18 cellular contexts compared by ENCODE assay signal in the genomic region with DNA sequence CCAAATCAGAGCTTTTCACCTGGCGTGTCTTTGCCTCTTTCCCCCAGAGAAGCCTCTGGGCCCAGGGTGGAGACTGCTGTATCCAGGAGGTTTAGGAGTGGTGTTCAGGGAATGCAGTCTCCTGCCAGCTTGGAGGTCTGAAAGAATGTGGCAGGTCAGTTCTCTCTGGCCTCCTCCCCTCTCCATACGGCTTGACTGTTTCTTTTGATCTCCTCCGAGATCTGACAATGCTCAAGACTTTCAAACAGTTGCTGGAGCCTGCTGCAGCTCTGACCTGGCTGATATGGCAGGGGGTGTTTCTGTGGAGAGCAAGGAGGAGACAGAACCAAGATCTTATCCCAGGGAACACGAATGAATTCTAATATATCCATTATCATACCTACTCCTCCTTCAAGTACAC. TPM values are rescaled to one million over a fixed set of nuclear protein-coding genes. Genes with fewer than 3 reads are reported as not detected.
DNase-seq lines count a peak whose midpoint lies in the region; ATAC-seq and TF ChIP-seq lines count a peak whose summit lies in the region.
"Had no signal": no experiment of that assay in that cellular context is flagged by ENCODE, and none has a peak within 500 bp of the region (broad histone marks: within the 10 kb centered on the region; RNA-seq: fewer than 3 reads in every experiment).

No MANE protein-coding gene starts in this region.

- H3F3A ChIP-seq in smooth muscle cell (ENCODE audit: low read depth): no peaks in the 10 kb centered on the region

- H3K4me1 ChIP-seq in cardiac muscle cell (ENCODE audit: low read depth): peaks cover 8% of the 10 kb centered on the region
- H3K4me1 ChIP-seq in body of pancreas: no peaks in the 10 kb centered on the region
- H3K4me1 ChIP-seq in left lung: peaks cover 0 to 26% of the 10 kb centered on the region in 2 donors
- H3K4me1 ChIP-seq in smooth muscle cell (ENCODE audit: low read depth): peaks cover 10% of the 10 kb centered on the region
- no peaks in the 10 kb centered on the region for H3K4me1 ChIP-seq in effector memory CD4-positive, alpha-beta T cell (ENCODE audit: control insufficient read depth, insufficient read depth, low read length, poor library complexity, severe bottlenecking)
- H3K4me1 ChIP-seq in BE2C: no peaks in the 10 kb centered on the region

- ATAC-seq in Right ventricle myocardium superior (ENCODE audit: poor library complexity): no peak
- peak; percentile 64 for ATAC-seq in body of pancreas
- peak; percentile 86 for ATAC-seq in left lung

- TF ChIP-seq CTCF in cardiac muscle cell (IDR thresholded peaks at IDR 0.05; ENCODE audit: low read depth, low read length) (no peak), body of pancreas (IDR thresholded peaks at IDR 0.05) (no peak), left lung (IDR thresholded peaks at IDR 0.05) (no peak), smooth muscle cell (IDR thresholded peaks at IDR 0.05; ENCODE audit: borderline replicate concordance, insufficient read depth, poor library complexity, severe bottlenecking) (no peak), BE2C (IDR thresholded peaks at IDR 0.05; ENCODE audit: low read depth, low read length) (no peak)

- no peak overlapping the region for H3K4me3 ChIP-seq in cardiac muscle cell
- H3K4me3 ChIP-seq in body of pancreas: no peak overlapping the region
- no peak overlapping the region for H3K4me3 ChIP-seq in left lung
- no peak overlapping the region for H3K4me3 ChIP-seq in smooth muscle cell
- no peak overlapping the region for H3K4me3 ChIP-seq in effector memory CD4-positive, alpha-beta T cell (ENCODE audit: insufficient read depth, low read depth, low read length, poor library complexity, severe bottlenecking)
- H3K4me3 ChIP-seq in BE2C (ENCODE audit: low read depth, low read length): no peak overlapping the region
- H3K4me3 ChIP-seq: thyroid gland had no signal

- no peaks in the 10 kb centered on the region for H3K9me3 ChIP-seq in cardiac muscle cell (ENCODE audit: low read depth)
- no peaks in the 10 kb centered on the region for H3K9me3 ChIP-seq in body of pancreas
- H3K9me3 ChIP-seq in left lung: peaks cover 0 to 12% of the 10 kb centered on the region in 2 donors
- no peaks in the 10 kb centered on the region for H3K9me3 ChIP-seq in smooth muscle cell (replicated peaks; ENCODE audit: low read depth)
- no peaks in the 10 kb centered on the region for H3K9me3 ChIP-seq in effector memory CD4-positive, alpha-beta T cell (ENCODE audit: control insufficient read depth, low read length)
- no peaks in the 10 kb centered on the region for H3K9me3 ChIP-seq in BE2C
- H3K9me3 ChIP-seq: thyroid gland had no signal

- H3K36me3 ChIP-seq in cardiac muscle cell (no peaks in the 10 kb centered on the region), body of pancreas (replicated peaks in 1 of 2; ENCODE audit: insufficient read depth in 1 of 2, low read depth in 2 of 2) (no peaks in the 10 kb centered on the region), left lung (no peaks in the 10 kb centered on the region), smooth muscle cell (ENCODE audit: low read depth) (no peaks in the 10 kb centered on the region), BE2C (no peaks in the 10 kb centered on the region)
- H3K36me3 ChIP-seq in effector memory CD4-positive, alpha-beta T cell (ENCODE audit: control insufficient read depth, insufficient read depth, low read length): no peaks in the 10 kb centered on the region
- H3K36me3 ChIP-seq: thyroid gland had no signal

- H3K4me2 ChIP-seq in smooth muscle cell: peak overlapping the region; percentile 59

- H3K27me3 ChIP-seq in cardiac muscle cell (no peaks in the 10 kb centered on the region), body of pancreas (no peaks in the 10 kb centered on the region), left lung (no peaks in the 10 kb centered on the region), smooth muscle cell (ENCODE audit: low read depth) (no peaks in the 10 kb centered on the region), BE2C (no peaks in the 10 kb centered on the region)
- no peaks in the 10 kb centered on the region for H3K27me3 ChIP-seq in effector memory CD4-positive, alpha-beta T cell (replicated peaks; ENCODE audit: control insufficient read depth, insufficient read depth, low read length, poor library complexity, severe bottlenecking)
- H3K27me3 ChIP-seq: thyroid gland had no signal

- H2AFZ ChIP-seq in smooth muscle cell (ENCODE audit: low read depth): peak overlapping the region; percentile 65

- no peak for TF ChIP-seq POLR2A in body of pancreas (IDR thresholded peaks at IDR 0.05)

- 57 to 58% methylated on average over 4 of the region's 4 CpGs for WGBS in body of pancreas, 2 donors
- 41% methylated on average over 4 of the region's 4 CpGs for WGBS in smooth muscle cell (ENCODE audit: low lambda C conversion rate)

- DNase-seq in cardiac muscle cell (ENCODE audit: low read depth in 1 of 2, low spot score in 1 of 2) (peak in 1 of 2 donors; percentile 21), Right ventricle myocardium superior (no peak), body of pancreas (peak in 1 of 4 donors; percentile 29), left lung (no peak), smooth muscle cell (lab: John Stamatoyannopoulos, UW; ENCODE audit: unreplicated experiment) (no peak), BE2C (no peak)
- no peak for DNase-seq in effector memory CD4-positive, alpha-beta T cell
- DNase-seq in central memory CD4-positive, alpha-beta T cell: no peak
- DNase-seq: 8988T; activated naive CD4-positive, alpha-beta T cell treated with anti-CD3 and anti-CD28 coated beads, Interleukin-2, amount 10 ng/mL, durations not matched to agents 7 days and 5 days; NCI-H2029 treated with DMSO at 0.1 percent for 48 hours; NCI-H774; SIG-M5; stimulated activated CD4-positive, alpha-beta T cell treated with anti-CD3 and anti-CD28 coated beads, Interleukin-15, amount 100 ng/mL, for 24 hours; thyroid gland had no signal

- intact Hi-C loops in Right ventricle myocardium superior (cut with DNase I): no loop called here
- intact Hi-C loops in body of pancreas (cut with DNase I): no loop called here
- intact Hi-C loops in left lung (cut with DNase I): no loop called here

- no peaks in the 10 kb centered on the region for H4K20me1 ChIP-seq in smooth muscle cell (ENCODE audit: low read depth)

- no peaks in the 10 kb centered on the region for H3K79me2 ChIP-seq in smooth muscle cell (ENCODE audit: low read depth)

- no peak overlapping the region for H3K9ac ChIP-seq in smooth muscle cell (ENCODE audit: low read depth)

- H3K27ac ChIP-seq in cardiac muscle cell (peak overlapping the region; percentile 68), body of pancreas (no peak overlapping the region), left lung (no peak overlapping the region), smooth muscle cell (ENCODE audit: low read depth) (peak overlapping the region; percentile 64)
- no peak overlapping the region for H3K27ac ChIP-seq in effector memory CD4-positive, alpha-beta T cell (ENCODE audit: insufficient read depth, low read length, poor library complexity, severe bottlenecking)
- H3K27ac ChIP-seq: thyroid gland had no signal

RNA-seq across cellular contexts. Expression of a gene that starts 24.7 kb away (rescaled TPM):
- total RNA-seq in cardiac muscle cell (not detected in 2 replicates), Right ventricle myocardium superior (not detected), body of pancreas (100 to 1,000 TPM in 1 of 2 donors, 10 to 100 TPM in 1; 53.2 to 149 TPM), left lung (1 to 10 TPM; 1.3 to 2.0 TPM), smooth muscle cell (not detected in 2 replicates)
- polyA plus RNA-seq in cardiac muscle cell (0.46 TPM in 1 of 2 replicates, not detected in the other), smooth muscle cell (0.15 and 0.29 TPM in 2 replicates)
- polyA plus RNA-seq in BE2C (2012; ENCODE audit: insufficient read depth, insufficient read length, low read depth): 1.0 TPM
- total RNA-seq: activated CD8-positive, alpha-beta memory T cell treated with anti-CD3 and anti-CD28 coated beads for 36 hours; cerebellum had no signal
- polyA plus RNA-seq: keratinocyte had no signal

Comparison
In these comparisons a context has a peak if more than half of its experiments do, and no peak if none do; other contexts are left out.
1. H3K27ac ChIP-seq: peak in cardiac muscle cell (single experiment) and smooth muscle cell (single experiment); none in body of pancreas (0 of 4), left lung (0 of 2) and effector memory CD4-positive, alpha-beta T cell (single experiment).
2. RNA of a gene that starts 24.7 kb away (total RNA-seq): 53.2 to 149 TPM in body of pancreas; 1.3 to 2.0 TPM in left lung, not detected in cardiac muscle cell, not detected in Right ventricle myocardium superior (single experiment) and not detected in smooth muscle cell; every median in the first group is over 10 times any median in the second.